19 cellular contexts compared by ENCODE assay signal in genomic region chr5:72860499-72860898, GRCh38. TPM values are rescaled to one million over a fixed set of nuclear protein-coding genes. Genes with fewer than 3 reads are reported as not detected.
DNase-seq lines count a peak whose midpoint lies in the region; ATAC-seq and TF ChIP-seq lines count a peak whose summit lies in the region.
"Had no signal": no experiment of that assay in that cellular context is flagged by ENCODE, and none has a peak within 500 bp of the region (broad histone marks: within the 10 kb centered on the region; RNA-seq: fewer than 3 reads in every experiment).

No MANE protein-coding gene starts in this region.

- peaks cover 13 to 48% (median 32%) of the 10 kb centered on the region in 3 donors for H3K36me3 ChIP-seq in skeletal muscle tissue (ENCODE audit: control insufficient read depth in 3 of 3, insufficient read depth in 3 of 3, low read length in 3 of 3)

- no peaks in the 10 kb centered on the region for H3K27me3 Mint-ChIP-seq in activated T-cell treated with anti-CD3 and anti-CD28 coated beads, Interleukin-2, amount 50 U/mL, for 24 hours
- no peaks in the 10 kb centered on the region for H3K27me3 Mint-ChIP-seq in activated T-cell treated with anti-CD3 and anti-CD28 coated beads, Interleukin-2, amount 50 U/mL, for 4 hours (ENCODE audit: low read depth)
- H3K27me3 Mint-ChIP-seq in WTC11 (ENCODE audit: low read depth) = no peaks in the 10 kb centered on the region
- H3K27me3 Mint-ChIP-seq: activated CD4-positive, alpha-beta memory T cell treated with anti-CD3 and anti-CD28 coated beads, Interleukin-2, amount 10 ng/mL, durations not matched to agents 7 days and 5 days had no signal

- POLR2A ChIA-PET in WTC11 (lab: Charles Lee) = no interaction called here

- H3K4me1 Mint-ChIP-seq in activated T-cell treated with anti-CD3 and anti-CD28 coated beads, Interleukin-2, amount 50 U/mL, for 24 hours (ENCODE audit: low read depth) = peaks cover 44% of the 10 kb centered on the region
- H3K4me1 Mint-ChIP-seq in activated T-cell treated with anti-CD3 and anti-CD28 coated beads, Interleukin-2, amount 50 U/mL, for 4 hours (ENCODE audit: low read depth) = peaks cover 32% of the 10 kb centered on the region
- H3K4me1 Mint-ChIP-seq in WTC11 = no peaks in the 10 kb centered on the region
- H3K4me1 Mint-ChIP-seq: neural progenitor cell had no signal

- no peaks in the 10 kb centered on the region for H3K9me3 ChIP-seq in skeletal muscle tissue (ENCODE audit: control insufficient read depth in 3 of 3, low read length in 3 of 3)
- H3K9me3 ChIP-seq: lower lobe of right lung, spleen, thyroid gland had no signal

- peak overlapping the region in 2 of 3 donors; percentile 0 to 3 for H3K4me3 ChIP-seq in skeletal muscle tissue (ENCODE audit: low read length in 3 of 3)
- H3K4me3 ChIP-seq: hepatocyte, lower lobe of right lung, neural progenitor cell, spleen, thyroid gland had no signal

- H3K36me3 Mint-ChIP-seq in activated T-cell treated with anti-CD3 and anti-CD28 coated beads, Interleukin-2, amount 50 U/mL, for 24 hours (ENCODE audit: low read depth) = peaks cover 94% of the 10 kb centered on the region
- H3K36me3 Mint-ChIP-seq in activated T-cell treated with anti-CD3 and anti-CD28 coated beads, Interleukin-2, amount 50 U/mL, for 4 hours (ENCODE audit: insufficient read depth) = peaks cover 41% of the 10 kb centered on the region
- H3K36me3 Mint-ChIP-seq in WTC11 = peaks cover 70% of the 10 kb centered on the region

- H3K27me3 ChIP-seq in skeletal muscle tissue (ENCODE audit: control insufficient read depth in 3 of 3, insufficient read depth in 3 of 3, low read length in 3 of 3) = no peaks in the 10 kb centered on the region
- H3K27me3 ChIP-seq: hepatocyte, neural progenitor cell, spleen, thyroid gland had no signal

- H3K27ac Mint-ChIP-seq in activated T-cell treated with anti-CD3 and anti-CD28 coated beads, Interleukin-2, amount 50 U/mL, for 24 hours = peak overlapping the region; percentile 71
- H3K27ac Mint-ChIP-seq in WTC11 = peak overlapping the region; percentile 61
- H3K27ac Mint-ChIP-seq: activated CD4-positive, alpha-beta memory T cell treated with anti-CD3 and anti-CD28 coated beads, Interleukin-2, amount 10 ng/mL, durations not matched to agents 7 days and 5 days; neural progenitor cell had no signal

- CTCF ChIA-PET in WTC11 (lab: Charles Lee) = no interaction called here

- no peak overlapping the region for H3K9ac ChIP-seq in skeletal muscle tissue (ENCODE audit: low read depth in 1 of 3, low read length in 3 of 3)
- H3K9ac ChIP-seq: KMS-11, neural progenitor cell had no signal

- TF ChIP-seq CTCF in WTC11 (IDR thresholded peaks at IDR 0.05) = no peak

- no peak overlapping the region for H3K4me3 Mint-ChIP-seq in activated T-cell treated with anti-CD3 and anti-CD28 coated beads, Interleukin-2, amount 50 U/mL, for 24 hours
- no peak overlapping the region for H3K4me3 Mint-ChIP-seq in activated T-cell treated with anti-CD3 and anti-CD28 coated beads, Interleukin-2, amount 50 U/mL, for 4 hours
- no peak overlapping the region for H3K4me3 Mint-ChIP-seq in WTC11
- H3K4me3 Mint-ChIP-seq: activated CD4-positive, alpha-beta memory T cell treated with anti-CD3 and anti-CD28 coated beads, Interleukin-2, amount 10 ng/mL, durations not matched to agents 7 days and 5 days; neural progenitor cell had no signal

- H3K9me3 Mint-ChIP-seq in activated T-cell treated with anti-CD3 and anti-CD28 coated beads, Interleukin-2, amount 50 U/mL, for 24 hours = no peaks in the 10 kb centered on the region
- no peaks in the 10 kb centered on the region for H3K9me3 Mint-ChIP-seq in activated T-cell treated with anti-CD3 and anti-CD28 coated beads, Interleukin-2, amount 50 U/mL, for 4 hours
- peaks cover 4% of the 10 kb centered on the region; the same call in 1 of the 2 replicates for H3K9me3 Mint-ChIP-seq in WTC11
- H3K9me3 Mint-ChIP-seq: activated CD4-positive, alpha-beta memory T cell treated with anti-CD3 and anti-CD28 coated beads, Interleukin-2, amount 10 ng/mL, durations not matched to agents 7 days and 5 days; neural progenitor cell had no signal

- peaks cover 9 to 13% (median 9%) of the 10 kb centered on the region in 3 donors for H3K4me1 ChIP-seq in skeletal muscle tissue (ENCODE audit: control insufficient read depth in 3 of 3, insufficient read depth in 3 of 3, low read length in 3 of 3)
- H3K4me1 ChIP-seq: neural progenitor cell had no signal

- peak overlapping the region; percentile 84 for H3K27ac ChIP-seq in skeletal muscle tissue (ENCODE audit: low read depth, low read length)
- H3K27ac ChIP-seq: hepatocyte, KMS-11, lower lobe of right lung, neural progenitor cell, spleen had no signal

- no peak for DNase-seq in activated T-cell treated with anti-CD3 and anti-CD28 coated beads, Interleukin-2, amount 50 U/mL, for 24 hours
- no peak for DNase-seq in activated T-cell treated with anti-CD3 and anti-CD28 coated beads, Interleukin-2, amount 50 U/mL, for 4 hours
- DNase-seq in WTC11 (ENCODE audit: low spot score) (no peak), fibroblast of peridontal ligament (ENCODE audit: extremely low read depth) (peak; percentile 69), COLO668 (lab: John Stamatoyannopoulos, UW; ENCODE audit: unreplicated experiment) (no peak)
- no peak for DNase-seq in stimulated activated CD4-positive, alpha-beta T cell treated with anti-CD3 and anti-CD28 coated beads, Interleukin-4, amount 100 ng/mL, for 4 hours
- DNase-seq: activated CD4-positive, alpha-beta memory T cell treated with anti-CD3 and anti-CD28 coated beads, Interleukin-2, amount 10 ng/mL, durations not matched to agents 7 days and 5 days; activated naive CD4-positive, alpha-beta T cell treated with anti-CD3 and anti-CD28 coated beads, Interleukin-2, amount 50 U/mL, for 16 hours; cortex of kidney; lower lobe of right lung; NCI-H187 treated with DMSO at 0.1 percent for 48 hours; NCI-H774; spleen; thyroid gland had no signal

- ATAC-seq in activated T-cell treated with anti-CD3 and anti-CD28 coated beads, Interleukin-2, amount 50 U/mL, for 4 hours = no peak
- no peak for ATAC-seq in WTC11
- ATAC-seq in HG02870 (IDR thresholded peaks at IDR 0.05; ENCODE audit: unreplicated experiment) = no peak

TF ChIP-seq in WTC11, 78 proteins besides CTCF, POLR2A, EP300 and RAD21 (continues in another document):
- TF ChIP-seq HMGXB4 (CRISPR knock-in tag; IDR thresholded peaks at IDR 0.05) = no peak
- no peak for TF ChIP-seq MYBL2 (CRISPR knock-in tag; IDR thresholded peaks at IDR 0.05)
- no peak for TF ChIP-seq ZBTB43 (CRISPR knock-in tag; IDR thresholded peaks at IDR 0.05)
- TF ChIP-seq ZMAT4 (CRISPR knock-in tag; IDR thresholded peaks at IDR 0.05) = no peak
- TF ChIP-seq ATF6 (CRISPR knock-in tag; IDR thresholded peaks at IDR 0.05) = no peak
- no peak for TF ChIP-seq MLX (CRISPR knock-in tag; IDR thresholded peaks at IDR 0.05)
- no peak for TF ChIP-seq TP53 (CRISPR knock-in tag; IDR thresholded peaks at IDR 0.05)
- TF ChIP-seq NFYB (CRISPR knock-in tag; conservative IDR thresholded peaks at IDR 0.05; ENCODE audit: low read depth) = no peak

RNA-seq across cellular contexts. Expression of gene TNPO1, which starts 44.0 kb away (rescaled TPM):
- 100 to 1,000 TPM; 145 to 166 (median 152) TPM for total RNA-seq in activated T-cell treated with anti-CD3 and anti-CD28 coated beads, Interleukin-2, amount 50 U/mL, for 4 hours
- total RNA-seq in WTC11 (2021) = 132 to 150 TPM (median 134 TPM) in 3 replicates
- total RNA-seq in skeletal muscle tissue = 111 TPM
